22 cellular contexts compared by ENCODE assay signal in genomic region chr15:75644376-75644775, GRCh38. TPM values are rescaled to one million over a fixed set of nuclear protein-coding genes. Genes with fewer than 3 reads are reported as not detected.
DNase-seq lines count a peak whose midpoint lies in the region; ATAC-seq, FAIRE-seq and TF ChIP-seq lines count a peak whose summit lies in the region.
"Had no signal": no experiment of that assay in that cellular context is flagged by ENCODE, and none has a peak within 500 bp of the region (broad histone marks: within the 10 kb centered on the region; RNA-seq: fewer than 3 reads in every experiment).

No MANE protein-coding gene starts in this region.

- CTCF ChIA-PET in HepG2 (lab: Yijun Ruan, JAX; ENCODE audit: low intra/inter-chr PET ratio, low total read pairs): no interaction called here

- no peaks in the 10 kb centered on the region for H3K27me3 ChIP-seq in stomach
- H3K27me3 ChIP-seq in HepG2 (ENCODE audit: control insufficient read depth in 1 of 2, insufficient read depth in 2 of 2, low read length in 2 of 2): peaks cover 0 to 2% of the 10 kb centered on the region in 2 experiments; a peak in 1 of 5 replicates
- H3K27me3 ChIP-seq: BLaER1 treated with 17β-estradiol and CSF1 and Interleukin-3, amounts not matched to agents 10 nM and 100 nM had no signal

- no peak for TF ChIP-seq RAD21 in HepG2 (CRISPR knock-in tag; IDR thresholded peaks at IDR 0.05)

- 63 to 92% (median 85%) methylated on average over 2 of the region's 2 CpGs for WGBS in stomach, 5 donors
- 85% methylated on average over 2 of the region's 2 CpGs for WGBS in HepG2 (ENCODE audit: low lambda C conversion rate)

- H3K4me3 ChIP-seq in astrocyte of the spinal cord (ENCODE audit: low read depth, low read length) (no peak overlapping the region), stomach (no peak overlapping the region), HepG2 (replicated peaks in 1 of 3; ENCODE audit: insufficient read depth in 1 of 3, low read depth in 2 of 3, low read length in 3 of 3) (no peak overlapping the region)
- H3K4me3 ChIP-seq: BLaER1 treated with 17β-estradiol and CSF1 and Interleukin-3, amounts not matched to agents 10 nM and 100 nM; GM23248; HAP-1 had no signal

- no peak for FAIRE-seq in HepG2 (lab: Jason Lieb, UNC)

- H2AFZ ChIP-seq in HepG2 (ENCODE audit: low read length): no peak overlapping the region
- H2AFZ ChIP-seq: GM23248 had no signal

- no peaks in the 10 kb centered on the region for H3K9me3 Mint-ChIP-seq in neural crest cell
- H3K9me3 Mint-ChIP-seq: CD8-positive, alpha-beta memory T cell had no signal

- no peak for TF ChIP-seq POLR2A in stomach (IDR thresholded peaks at IDR 0.05)
- no peak for TF ChIP-seq POLR2A in HepG2 (IDR thresholded peaks at IDR 0.05; ENCODE audit: insufficient read depth in 1 of 2, low read depth in 2 of 2, low read length in 2 of 2)

- DNase-seq in EH (ENCODE audit: low read depth) (peak; percentile 62), LHCN-M2 (ENCODE audit: low read depth) (peak; percentile 23), astrocyte of the spinal cord (ENCODE audit: low read depth, low spot score) (peak; percentile 46), neural crest cell (ENCODE audit: low read depth, low spot score) (no peak), AML-193 (lab: John Stamatoyannopoulos, UW) (no peak), stomach (no peak), HepG2 (ENCODE audit: low spot score) (no peak)
- DNase-seq: CD8-positive, alpha-beta memory T cell; DMS53; GM23248; KG1; NCI-H1417; NCI-H187; NCI-H2107; NCI-H2227 treated with DMSO at 0.1 percent for 48 hours; NCI-H524; NCI-H82; OCI-M1; RPMI8226 had no signal

- BruUV-seq in HepG2 (replicated peaks; lab: Mats Ljungman, UMichigan): no TSS peak

- H3K36me3 ChIP-seq in stomach (peaks cover 0 to 2% (median under 1%) of the 10 kb centered on the region in 4 donors), HepG2 (replicated peaks in 1 of 2; ENCODE audit: control insufficient read depth in 1 of 2, insufficient read depth in 2 of 2, low read length in 2 of 2) (no peaks in the 10 kb centered on the region)

- no peak overlapping the region for H3K27ac Mint-ChIP-seq in neural crest cell (ENCODE audit: unreplicated experiment)

- H3K9ac ChIP-seq in HepG2 (ENCODE audit: insufficient read depth, low read depth, low read length): no peak overlapping the region
- H3K9ac ChIP-seq: BLaER1 treated with 17β-estradiol and CSF1 and Interleukin-3, amounts not matched to agents 10 nM and 100 nM; GM23248 had no signal

- no peaks in the 10 kb centered on the region for H4K20me1 ChIP-seq in HepG2 (ENCODE audit: insufficient read depth, low read length)

- no peak overlapping the region for H3K27ac ChIP-seq in stomach
- H3K27ac ChIP-seq in HepG2 (ENCODE audit: extremely low read length, insufficient read depth, low read length): no peak overlapping the region
- H3K27ac ChIP-seq: BLaER1 treated with 17β-estradiol and CSF1 and Interleukin-3, amounts not matched to agents 10 nM and 100 nM; GM23248 had no signal

- peaks cover 26% of the 10 kb centered on the region for H3K4me1 Mint-ChIP-seq in neural crest cell

- H3K27me3 Mint-ChIP-seq in neural crest cell (ENCODE audit: low read depth): no peaks in the 10 kb centered on the region
- H3K27me3 Mint-ChIP-seq: CD8-positive, alpha-beta memory T cell had no signal

- H3K9me3 ChIP-seq in stomach (no peaks in the 10 kb centered on the region), HepG2 (ENCODE audit: low read length) (no peaks in the 10 kb centered on the region)
- H3K9me3 ChIP-seq: BLaER1 treated with 17β-estradiol and CSF1 and Interleukin-3, amounts not matched to agents 10 nM and 100 nM; HAP-1 had no signal

- ATAC-seq in HG02571 (IDR thresholded peaks at IDR 0.05; ENCODE audit: unreplicated experiment) (no peak), HepG2 (no peak)

- in situ Hi-C loops in astrocyte of the spinal cord (cut with HindIII; ENCODE audit: low sequenced_read_pairs): no loop called here
- in situ Hi-C loops in HepG2 (cut with HindIII; ENCODE audit: extremely low pct_ligation_motif_present, low pct_unique_long_range_greater_than_20kb): loop anchor here (10.0 kb wide), 1 partner anchor 280 kb away; the partner anchor contains the start of gene MAN2C1

- intact Hi-C loops in stomach (cut with DNase I; ENCODE audit: low total_unique reads): no loop called here
- intact Hi-C loops in HepG2 (cut with micrococcal nuclease; ENCODE audit: unreplicated experiment): no loop called here

- H3K4me3 Mint-ChIP-seq in neural crest cell: peak overlapping the region; percentile 77

- TF ChIP-seq CTCF in astrocyte of the spinal cord (IDR thresholded peaks at IDR 0.05; ENCODE audit: low read depth, low read length) (peak; percentile 1), neural crest cell (conservative IDR thresholded peaks at IDR 0.05) (no peak), stomach (IDR thresholded peaks at IDR 0.05) (no peak), HepG2 (CRISPR knock-in tag; IDR thresholded peaks at IDR 0.05) (no peak)

- no peak for TF ChIP-seq EP300 in stomach (IDR thresholded peaks at IDR 0.05)
- no peak for TF ChIP-seq EP300 in HepG2 (IDR thresholded peaks at IDR 0.05; ENCODE audit: low read depth in 2 of 2, low read length in 2 of 2)
- TF ChIP-seq EP300 in HepG2 (CRISPR knock-in tag; IDR thresholded peaks at IDR 0.05; ENCODE audit: borderline replicate concordance): no peak

- POLR2A ChIA-PET in HepG2 (lab: Yijun Ruan, JAX): no interaction called here

- H3K4me2 ChIP-seq in HepG2 (ENCODE audit: low read depth, low read length): no peak overlapping the region

- peaks cover 21 to 41% (median 38%) of the 10 kb centered on the region in 4 donors for H3K4me1 ChIP-seq in stomach
- peaks cover 35% of the 10 kb centered on the region for H3K4me1 ChIP-seq in HepG2 (ENCODE audit: insufficient read depth, low read length)

- H3K79me2 ChIP-seq in HepG2 (ENCODE audit: insufficient read depth, low read length): peaks cover 25% of the 10 kb centered on the region

- no peaks in the 10 kb centered on the region for H3K36me3 Mint-ChIP-seq in neural crest cell (ENCODE audit: low read depth)

RNA-seq across cellular contexts. Expression of gene SNX33, which starts 3.3 kb away (rescaled TPM):
- total RNA-seq in LHCN-M2 (2014; rRNA removed) (15.5 and 18.3 TPM in 2 replicates), neural crest cell (22.2 and 23.4 TPM in 2 replicates), stomach (10 to 100 TPM; 12.5 to 36.8 (median 23.9) TPM), HepG2 (2016; rRNA removed; fragmentation: Illumina TruSeq; extraction: Trizol) (10.8 and 11.0 TPM in 2 replicates)
- 22.6 TPM for polyA plus RNA-seq in LHCN-M2 (2012)
- polyA plus RNA-seq in stomach (10 to 100 TPM; 11.0 to 15.6 (median 11.6) TPM), HepG2 (2011; rRNA removed) (11.6 and 18.9 TPM in 2 replicates)
- total RNA-seq in HepG2 (2016; cell fraction: cytosol; rRNA removed; fragmentation: Illumina TruSeq; extraction: Trizol; ENCODE audit: low read depth): 0.71 and 0.91 TPM in 2 replicates
- total RNA-seq in HepG2 (2016; cell fraction: insoluble cytoplasmic fraction; rRNA removed; fragmentation: Illumina TruSeq; extraction: Trizol): 7.9 and 10.3 TPM in 2 replicates
- 3.9 and 4.8 TPM in 2 replicates for total RNA-seq in HepG2 (2016; cell fraction: membrane; rRNA removed; fragmentation: Illumina TruSeq; extraction: Trizol)
- 10.1 and 11.4 TPM in 2 replicates for total RNA-seq in HepG2 (2016; cell fraction: nucleus; rRNA removed; fragmentation: Illumina TruSeq; extraction: Trizol)
- 9.3 and 11.8 TPM in 2 replicates for polyA plus RNA-seq in HepG2 (2011; cell fraction: cytosol; rRNA removed)
- 50.4 and 52.6 TPM in 2 replicates for polyA plus RNA-seq in HepG2 (2011; cell fraction: nucleus; rRNA removed)
- 12.7 and 13.6 TPM in 2 replicates for polyA plus RNA-seq in HepG2 (2012)
- polyA plus RNA-seq in HepG2 (2016; cell fraction: cytosol; fragmentation: Illumina TruSeq; extraction: Trizol; ENCODE audit: low read depth): 0.63 and 0.86 TPM in 2 replicates
- 9.7 and 12.3 TPM in 2 replicates for polyA plus RNA-seq in HepG2 (2016; cell fraction: insoluble cytoplasmic fraction; fragmentation: Illumina TruSeq; extraction: Trizol; ENCODE audit: low read depth)
- polyA plus RNA-seq in HepG2 (2016; cell fraction: membrane; fragmentation: Illumina TruSeq; extraction: Trizol; ENCODE audit: low read depth): 2.5 and 3.6 TPM in 2 replicates
- 19.1 and 19.2 TPM in 2 replicates for polyA plus RNA-seq in HepG2 (2016; cell fraction: nucleus; fragmentation: Illumina TruSeq; extraction: Trizol; ENCODE audit: insufficient read depth, low read depth)
- polyA minus RNA-seq in HepG2 (2011; rRNA and poly(A)+ RNA removed; ENCODE audit: low replicate concordance): 26.7 and 38.9 TPM in 2 replicates
- polyA minus RNA-seq in HepG2 (2011; cell fraction: cytosol; rRNA and poly(A)+ RNA removed): 13.9 and 19.9 TPM in 2 replicates
- polyA minus RNA-seq in HepG2 (2011; cell fraction: nucleus; rRNA and poly(A)+ RNA removed): 21.4 and 25.6 TPM in 2 replicates

RNA-seq across cellular contexts. Expression of gene IMP3, which starts 4.4 kb away (rescaled TPM):
- total RNA-seq in LHCN-M2 (2014; rRNA removed): 155 and 164 TPM in 2 replicates
- 58.9 TPM for polyA plus RNA-seq in LHCN-M2 (2012)
- 79.4 and 84.3 TPM in 2 replicates for total RNA-seq in neural crest cell
- total RNA-seq in stomach: 100 to 1,000 TPM in 2 of 5 donors, 10 to 100 TPM in 2, 1 to 10 TPM in 1; 3.5 to 137 (median 39.8) TPM
- 10 to 100 TPM; 67.4 to 98.7 (median 80.7) TPM for polyA plus RNA-seq in stomach
- total RNA-seq in HepG2 (2016; rRNA removed; fragmentation: Illumina TruSeq; extraction: Trizol): 143 and 165 TPM in 2 replicates
- total RNA-seq in HepG2 (2016; cell fraction: cytosol; rRNA removed; fragmentation: Illumina TruSeq; extraction: Trizol; ENCODE audit: low read depth): 53.3 and 58.3 TPM in 2 replicates
- 140 and 190 TPM in 2 replicates for total RNA-seq in HepG2 (2016; cell fraction: insoluble cytoplasmic fraction; rRNA removed; fragmentation: Illumina TruSeq; extraction: Trizol)
- total RNA-seq in HepG2 (2016; cell fraction: membrane; rRNA removed; fragmentation: Illumina TruSeq; extraction: Trizol): 89.4 and 101 TPM in 2 replicates
- 53.0 and 64.9 TPM in 2 replicates for total RNA-seq in HepG2 (2016; cell fraction: nucleus; rRNA removed; fragmentation: Illumina TruSeq; extraction: Trizol)
- 38.3 and 40.4 TPM in 2 replicates for polyA plus RNA-seq in HepG2 (2011; rRNA removed)
- 55.6 and 80.6 TPM in 2 replicates for polyA plus RNA-seq in HepG2 (2011; cell fraction: cytosol; rRNA removed)
- 36.4 and 36.8 TPM in 2 replicates for polyA plus RNA-seq in HepG2 (2011; cell fraction: nucleus; rRNA removed)
- polyA plus RNA-seq in HepG2 (2012): 33.6 and 51.6 TPM in 2 replicates
- 32.6 and 40.1 TPM in 2 replicates for polyA plus RNA-seq in HepG2 (2016; cell fraction: cytosol; fragmentation: Illumina TruSeq; extraction: Trizol; ENCODE audit: low read depth)
- 146 and 162 TPM in 2 replicates for polyA plus RNA-seq in HepG2 (2016; cell fraction: insoluble cytoplasmic fraction; fragmentation: Illumina TruSeq; extraction: Trizol; ENCODE audit: low read depth)
- polyA plus RNA-seq in HepG2 (2016; cell fraction: membrane; fragmentation: Illumina TruSeq; extraction: Trizol; ENCODE audit: low read depth): 51.8 and 60.0 TPM in 2 replicates
- polyA plus RNA-seq in HepG2 (2016; cell fraction: nucleus; fragmentation: Illumina TruSeq; extraction: Trizol; ENCODE audit: insufficient read depth, low read depth): 76.9 and 83.4 TPM in 2 replicates
- 38.2 and 47.6 TPM in 2 replicates for polyA minus RNA-seq in HepG2 (2011; rRNA and poly(A)+ RNA removed; ENCODE audit: low replicate concordance)
- polyA minus RNA-seq in HepG2 (2011; cell fraction: cytosol; rRNA and poly(A)+ RNA removed): 32.0 and 35.4 TPM in 2 replicates
- polyA minus RNA-seq in HepG2 (2011; cell fraction: nucleus; rRNA and poly(A)+ RNA removed): 17.8 and 21.0 TPM in 2 replicates

RNA-seq across cellular contexts. Expression of gene SNUPN, which starts 18.9 kb away (rescaled TPM):
- 34.3 and 43.9 TPM in 2 replicates for total RNA-seq in LHCN-M2 (2014; rRNA removed)
- 25.2 TPM for polyA plus RNA-seq in LHCN-M2 (2012)
- 20.9 and 21.3 TPM in 2 replicates for total RNA-seq in neural crest cell
- total RNA-seq in stomach: 10 to 100 TPM in 4 of 5 donors, 1 to 10 TPM in 1; 4.7 to 19.6 (median 15.1) TPM
- 10 to 100 TPM; 16.2 to 29.2 (median 24.3) TPM for polyA plus RNA-seq in stomach
- 16.4 and 18.3 TPM in 2 replicates for total RNA-seq in HepG2 (2016; rRNA removed; fragmentation: Illumina TruSeq; extraction: Trizol)
- 6.8 and 7.2 TPM in 2 replicates for total RNA-seq in HepG2 (2016; cell fraction: cytosol; rRNA removed; fragmentation: Illumina TruSeq; extraction: Trizol; ENCODE audit: low read depth)
- total RNA-seq in HepG2 (2016; cell fraction: insoluble cytoplasmic fraction; rRNA removed; fragmentation: Illumina TruSeq; extraction: Trizol): 15.6 and 16.3 TPM in 2 replicates
- 12.1 and 13.5 TPM in 2 replicates for total RNA-seq in HepG2 (2016; cell fraction: membrane; rRNA removed; fragmentation: Illumina TruSeq; extraction: Trizol)
- 6.7 and 7.2 TPM in 2 replicates for total RNA-seq in HepG2 (2016; cell fraction: nucleus; rRNA removed; fragmentation: Illumina TruSeq; extraction: Trizol)
- 7.6 and 9.0 TPM in 2 replicates for polyA plus RNA-seq in HepG2 (2011; rRNA removed)
- 6.7 and 7.3 TPM in 2 replicates for polyA plus RNA-seq in HepG2 (2011; cell fraction: cytosol; rRNA removed)
- polyA plus RNA-seq in HepG2 (2011; cell fraction: nucleus; rRNA removed): 4.2 and 4.4 TPM in 2 replicates
- 6.0 and 8.6 TPM in 2 replicates for polyA plus RNA-seq in HepG2 (2012)
- 4.4 and 6.8 TPM in 2 replicates for polyA plus RNA-seq in HepG2 (2016; cell fraction: cytosol; fragmentation: Illumina TruSeq; extraction: Trizol; ENCODE audit: low read depth)
- polyA plus RNA-seq in HepG2 (2016; cell fraction: insoluble cytoplasmic fraction; fragmentation: Illumina TruSeq; extraction: Trizol; ENCODE audit: low read depth): 19.3 and 20.4 TPM in 2 replicates
- polyA plus RNA-seq in HepG2 (2016; cell fraction: membrane; fragmentation: Illumina TruSeq; extraction: Trizol; ENCODE audit: low read depth): 8.3 and 9.4 TPM in 2 replicates
- polyA plus RNA-seq in HepG2 (2016; cell fraction: nucleus; fragmentation: Illumina TruSeq; extraction: Trizol; ENCODE audit: insufficient read depth, low read depth): 10.9 and 12.9 TPM in 2 replicates
- 5.9 and 26.5 TPM in 2 replicates for polyA minus RNA-seq in HepG2 (2011; rRNA and poly(A)+ RNA removed; ENCODE audit: low replicate concordance)
- 4.9 and 5.9 TPM in 2 replicates for polyA minus RNA-seq in HepG2 (2011; cell fraction: cytosol; rRNA and poly(A)+ RNA removed)
- polyA minus RNA-seq in HepG2 (2011; cell fraction: nucleus; rRNA and poly(A)+ RNA removed): 8.1 and 9.9 TPM in 2 replicates

Comparison
In these comparisons a context has a peak if more than half of its experiments do, and no peak if none do; other contexts are left out.
1. DNase-seq: peak in EH (single experiment), LHCN-M2 (single experiment) and astrocyte of the spinal cord (single experiment); none in neural crest cell (single experiment), AML-193 (0 of 2), stomach (single experiment) and HepG2 (single experiment).